ENCODE assay signal across 30 cellular contexts in the genomic region with DNA sequence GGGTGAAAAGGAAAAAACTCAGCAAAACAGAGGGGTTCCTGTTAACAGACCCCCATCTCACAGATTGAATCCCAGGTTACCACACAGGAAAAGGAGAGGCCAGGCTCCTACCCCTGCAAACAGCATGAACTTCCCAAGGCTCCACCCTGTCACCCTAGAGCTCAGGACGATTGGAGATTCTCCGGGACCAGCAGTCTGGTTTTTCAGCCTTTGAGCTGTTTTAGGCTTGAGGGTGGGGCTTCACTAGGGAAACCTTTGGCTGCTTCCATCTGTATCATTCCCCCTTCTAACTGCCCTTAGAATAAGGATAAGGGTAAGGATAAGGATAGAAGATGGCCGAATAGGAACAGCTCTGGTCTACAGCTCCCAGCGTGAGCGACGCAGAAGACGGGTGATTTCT. TPM values are rescaled to one million over a fixed set of nuclear protein-coding genes. Genes with fewer than 3 reads are reported as not detected.
A peak's percentile ranks its signal among the peaks of the same experiment; 100 is the strongest.
DNase-seq lines count a peak whose midpoint lies in the region; ATAC-seq, FAIRE-seq and TF ChIP-seq lines count a peak whose summit lies in the region.
"Had no signal": no experiment of that assay in that cellular context is flagged by ENCODE, and none has a peak within 500 bp of the region (broad histone marks: within the 10 kb centered on the region; RNA-seq: fewer than 3 reads in every experiment).

No MANE protein-coding gene starts in this region.

- DNase-seq in NCI-H510A treated with DMSO at 0.1 percent for 48 hours (lab: John Stamatoyannopoulos, UW) (peak; percentile 9), NCI-H510A (lab: John Stamatoyannopoulos, UW) (no peak), NCI-H526 (lab: John Stamatoyannopoulos, UW) (peak; percentile 4 to 41), H1 (ENCODE audit: low read depth in 1 of 2, low spot score in 2 of 2) (no peak), osteocyte (ENCODE audit: extremely low spot score, unreplicated experiment) (no peak), NCI-H524 treated with DMSO at 0.1 percent for 48 hours (lab: John Stamatoyannopoulos, UW) (no peak)
- DNase-seq in activated T-helper 2 cell treated with anti-CD3 and anti-CD28 coated beads, Interferon-gamma antibody, Interleukin-2, Interleukin-4, amounts not matched to agents 10 μg/mL and 5 μg/mL and 100 μg/mL, durations not matched to agents 14 hours and 24 hours and 36 hours (ENCODE audit: low spot score), result no peak
- DNase-seq: activated naive CD4-positive, alpha-beta T cell treated with anti-CD3 and anti-CD28 coated beads for 36 hours; activated T-cell treated with anti-CD3 and anti-CD28 coated beads, Interleukin-2, amount 50 U/mL, for 4 hours; amygdala; glutamatergic neuron; immature natural killer cell; left ventricle myocardium inferior; MG63; midbrain; natural killer cell; NCI-H1694; NCI-H446; SHP77 treated with DMSO at 0.1 percent for 48 hours; substantia nigra; T-helper 1 cell had no signal

- H3K4me3 Mint-ChIP-seq in osteocyte (ENCODE audit: unreplicated experiment), result peak overlapping the region; percentile 59
- H3K4me3 Mint-ChIP-seq in activated T-helper 2 cell treated with anti-CD3 and anti-CD28 coated beads, Interferon-gamma antibody, Interleukin-2, Interleukin-4, amounts not matched to agents 10 μg/mL and 5 μg/mL and 100 μg/mL, durations not matched to agents 14 hours and 24 hours and 36 hours (ENCODE audit: low read depth), result no peak overlapping the region
- H3K4me3 Mint-ChIP-seq: activated naive CD4-positive, alpha-beta T cell treated with anti-CD3 and anti-CD28 coated beads for 36 hours; activated T-cell treated with anti-CD3 and anti-CD28 coated beads, Interleukin-2, amount 50 U/mL, for 4 hours; dendritic cell treated with granulocyte-macrophage colony-stimulating factor and Interleukin-4, amounts not matched to agents 40 ng/mL and 50 ng/mL, for 4 days; immature natural killer cell; natural killer cell had no signal

- no peaks in the 10 kb centered on the region for H3K36me3 ChIP-seq in H1 (ENCODE audit: control insufficient read depth in 2 of 4, insufficient read depth in 4 of 4, low read length in 3 of 4)
- H3K36me3 ChIP-seq: cardiac muscle cell, left ventricle myocardium inferior, MG63 had no signal

- 0 out of 2 replicates have a peak overlapping the region, but pooled peaks have one; percentile 77 for H2BK12ac ChIP-seq in H1 (ENCODE audit: low read depth, low read length)

- H3K9me3 Mint-ChIP-seq in osteocyte (ENCODE audit: unreplicated experiment), result no peaks in the 10 kb centered on the region
- H3K9me3 Mint-ChIP-seq in activated T-helper 2 cell treated with anti-CD3 and anti-CD28 coated beads, Interferon-gamma antibody, Interleukin-2, Interleukin-4, amounts not matched to agents 10 μg/mL and 5 μg/mL and 100 μg/mL, durations not matched to agents 14 hours and 24 hours and 36 hours, result no peaks in the 10 kb centered on the region
- H3K9me3 Mint-ChIP-seq: activated naive CD4-positive, alpha-beta T cell treated with anti-CD3 and anti-CD28 coated beads for 36 hours; activated T-cell treated with anti-CD3 and anti-CD28 coated beads, Interleukin-2, amount 50 U/mL, for 4 hours; natural killer cell had no signal

- H3K27ac ChIP-seq in H1 (ENCODE audit: low read depth, low read length), result peak overlapping the region; percentile 47; the same call in 1 of the 2 replicates
- H3K27ac ChIP-seq: cardiac muscle cell, left ventricle myocardium inferior had no signal

- ATAC-seq in GM21717 (IDR thresholded peaks at IDR 0.05; ENCODE audit: unreplicated experiment), result no peak
- ATAC-seq: activated T-cell treated with anti-CD3 and anti-CD28 coated beads, Interleukin-2, amount 50 U/mL, for 4 hours; K562; natural killer cell had no signal

- no peaks in the 10 kb centered on the region for H3K23me2 ChIP-seq in H1 (ENCODE audit: low read depth, low read length)

- H2AFZ ChIP-seq in H1 (ENCODE audit: low read length), result peak overlapping the region; percentile 76; the same call in 1 of the 2 replicates

- H2AK5ac ChIP-seq in H1 (ENCODE audit: low read depth, low read length), result no peak overlapping the region

- peak overlapping the region; percentile 1; the same call in 1 of the 2 replicates for H2BK5ac ChIP-seq in H1 (ENCODE audit: low read depth, low read length)

- no peak for TF ChIP-seq EP300 in H1 (IDR thresholded peaks at IDR 0.05; ENCODE audit: borderline replicate concordance in 1 of 2, low read depth in 2 of 2, low read length in 2 of 2)

- no peak overlapping the region for H3K4ac ChIP-seq in H1 (replicated peaks; ENCODE audit: insufficient read length, low read depth, low read length)

- no peak overlapping the region for H4K91ac ChIP-seq in H1 (replicated peaks; ENCODE audit: insufficient read length, low read length)

- TF ChIP-seq RAD21 in H1 (IDR thresholded peaks at IDR 0.05 in 1 of 2, conservative IDR thresholded peaks at IDR 0.05 in 1 of 2; ENCODE audit: low read depth in 2 of 2, low read length in 2 of 2), result no peak

- H3K79me2 ChIP-seq in H1 (ENCODE audit: control insufficient read depth in 1 of 2, insufficient read depth in 2 of 2, low read length in 2 of 2), result no peaks in the 10 kb centered on the region

- H3K4me3 ChIP-seq in H1 (ENCODE audit: extremely low read depth in 1 of 4, insufficient read depth in 2 of 4, low read depth in 3 of 4, low read length in 4 of 4), result peak overlapping the region in 1 of 4 experiments; percentile 15; a peak in 1 of 8 replicates
- H3K4me3 ChIP-seq: cardiac muscle cell, K562, left ventricle myocardium inferior, MG63 had no signal

- 84% methylated on average over 7 of the region's 7 CpGs; no CpG with 5 or more reads in 1 of the 2 experiments for WGBS in H1 (ENCODE audit: extremely low coverage in 1 of 2, insufficient coverage in 1 of 2, insufficient read length in 1 of 2, insufficient replicate concordance in 2 of 2, low coverage in 1 of 2, low lambda C conversion rate in 2 of 2, missing lambda C conversion rate in 1 of 2), 2 experiments

- H2BK20ac ChIP-seq in H1 (ENCODE audit: low read length), result no peak overlapping the region

- H3K9me3 ChIP-seq in H1 (ENCODE audit: insufficient read depth in 2 of 2, low read depth in 1 of 2, low read length in 1 of 2), result 0 out of 4 replicates have a peak, but pooled peaks cover 0 to 4% of the 10 kb centered on the region in 2 experiments
- H3K9me3 ChIP-seq: left ventricle myocardium inferior, MG63 had no signal

- CTCF ChIA-PET in H1 (lab: Charles Lee; ENCODE audit: partially characterized antibody), result interaction anchor here (0.5 to 1.5 kb wide), 3 partner anchors 75 to 1825 kb away, joined by 3 to 5 read pairs (median 3); no protein-coding TSS in a partner anchor

- no peaks in the 10 kb centered on the region for H3K36me3 Mint-ChIP-seq in osteocyte (ENCODE audit: unreplicated experiment)
- H3K36me3 Mint-ChIP-seq in activated T-helper 2 cell treated with anti-CD3 and anti-CD28 coated beads, Interferon-gamma antibody, Interleukin-2, Interleukin-4, amounts not matched to agents 10 μg/mL and 5 μg/mL and 100 μg/mL, durations not matched to agents 14 hours and 24 hours and 36 hours (ENCODE audit: low read depth), result no peaks in the 10 kb centered on the region
- H3K36me3 Mint-ChIP-seq: immature natural killer cell, natural killer cell had no signal

- no peak for FAIRE-seq in H1 (lab: Jason Lieb, UNC)
- FAIRE-seq: K562 had no signal

- TF ChIP-seq POLR2A in H1 (IDR thresholded peaks at IDR 0.05; ENCODE audit: control extremely low read depth in 1 of 2, low read depth in 2 of 2, low read length in 2 of 2), result no peak

- peaks cover 12% of the 10 kb centered on the region for H3K27me3 Mint-ChIP-seq in osteocyte (ENCODE audit: unreplicated experiment)
- H3K27me3 Mint-ChIP-seq in activated T-helper 2 cell treated with anti-CD3 and anti-CD28 coated beads, Interferon-gamma antibody, Interleukin-2, Interleukin-4, amounts not matched to agents 10 μg/mL and 5 μg/mL and 100 μg/mL, durations not matched to agents 14 hours and 24 hours and 36 hours (ENCODE audit: low read depth), result peaks cover 8% of the 10 kb centered on the region
- H3K27me3 Mint-ChIP-seq: dendritic cell treated with granulocyte-macrophage colony-stimulating factor and Interleukin-4, amounts not matched to agents 40 ng/mL and 50 ng/mL, for 4 days had no signal

- H3K23ac ChIP-seq in H1 (ENCODE audit: insufficient read length), result no peak overlapping the region

- POLR2A ChIA-PET in H1 (lab: Charles Lee; ENCODE audit: partially characterized antibody), result interaction anchor here (0.6 to 0.8 kb wide), 3 partner anchors 110 to 1097 kb away, joined by 3 to 4 read pairs (median 3); no protein-coding TSS in a partner anchor

- H3K14ac ChIP-seq in H1 (ENCODE audit: insufficient read length), result no peak overlapping the region

- intact Hi-C loops in activated T-helper 2 cell treated with anti-CD3 and anti-CD28 coated beads, Interferon-gamma antibody, Interleukin-2, Interleukin-4, amounts not matched to agents 10 μg/mL and 5 μg/mL and 100 μg/mL, durations not matched to agents 14 hours and 24 hours and 36 hours (cut with micrococcal nuclease), result no loop called here

- H2BK120ac ChIP-seq in H1 (replicated peaks; ENCODE audit: low read depth, low read length), result peak overlapping the region; percentile 21

- no peak overlapping the region for H2BK15ac ChIP-seq in H1 (ENCODE audit: low read length)

- H3K4me1 Mint-ChIP-seq in osteocyte (ENCODE audit: unreplicated experiment), result no peaks in the 10 kb centered on the region
- no peaks in the 10 kb centered on the region for H3K4me1 Mint-ChIP-seq in activated T-helper 2 cell treated with anti-CD3 and anti-CD28 coated beads, Interferon-gamma antibody, Interleukin-2, Interleukin-4, amounts not matched to agents 10 μg/mL and 5 μg/mL and 100 μg/mL, durations not matched to agents 14 hours and 24 hours and 36 hours (ENCODE audit: low read depth)
- H3K4me1 Mint-ChIP-seq: immature natural killer cell, natural killer cell had no signal

- no peak overlapping the region; the same call in 1 of the 2 replicates for H4K8ac ChIP-seq in H1 (ENCODE audit: extremely low read depth, insufficient read depth, low read length)

- H3K4me1 ChIP-seq in H1 (replicated peaks in 1 of 4; ENCODE audit: control insufficient read depth in 3 of 4, insufficient read depth in 4 of 4, low read length in 3 of 4), result peaks cover 0 to 2% (median 1%) of the 10 kb centered on the region in 4 experiments; a peak in 2 of 7 replicates
- H3K4me1 ChIP-seq: left ventricle myocardium inferior had no signal

- H3K9ac ChIP-seq in H1 (replicated peaks in 1 of 4; ENCODE audit: extremely low read depth in 1 of 4, low read depth in 3 of 4, low read length in 3 of 4), result no peak overlapping the region

- H3K27ac Mint-ChIP-seq in osteocyte (ENCODE audit: unreplicated experiment), result no peak overlapping the region
- H3K27ac Mint-ChIP-seq in activated T-helper 2 cell treated with anti-CD3 and anti-CD28 coated beads, Interferon-gamma antibody, Interleukin-2, Interleukin-4, amounts not matched to agents 10 μg/mL and 5 μg/mL and 100 μg/mL, durations not matched to agents 14 hours and 24 hours and 36 hours, result no peak overlapping the region
- H3K27ac Mint-ChIP-seq: activated naive CD4-positive, alpha-beta T cell treated with anti-CD3 and anti-CD28 coated beads for 36 hours; dendritic cell treated with granulocyte-macrophage colony-stimulating factor and Interleukin-4, amounts not matched to agents 40 ng/mL and 50 ng/mL, for 4 days; immature natural killer cell; natural killer cell had no signal

- no peaks in the 10 kb centered on the region for H3K79me1 ChIP-seq in H1 (ENCODE audit: low read depth, low read length)

- no peak for TF ChIP-seq CTCF in H1 (IDR thresholded peaks at IDR 0.05; ENCODE audit: control extremely low read depth in 1 of 3, insufficient read depth in 1 of 3, low read depth in 1 of 3, low read length in 3 of 3)
- no peak for TF ChIP-seq CTCF in osteocyte (IDR thresholded peaks at IDR 0.05)

- peak overlapping the region in 1 of 2 experiments; percentile 41; a peak in 1 of 4 replicates for H3K4me2 ChIP-seq in H1 (ENCODE audit: insufficient read depth in 1 of 2, low read depth in 2 of 2, low read length in 2 of 2)

- H3K18ac ChIP-seq in H1 (ENCODE audit: extremely low read depth, low read length), result peak overlapping the region; percentile 78

- no peak overlapping the region for H4K5ac ChIP-seq in H1 (ENCODE audit: insufficient read length, low read depth, low read length)

- H3K27me3 ChIP-seq in H1 (replicated peaks in 1 of 4; ENCODE audit: control insufficient read depth in 3 of 4, extremely low read depth in 1 of 4, insufficient read depth in 3 of 4, low read length in 3 of 4), result no peaks in the 10 kb centered on the region
- H3K27me3 ChIP-seq: cardiac muscle cell had no signal

- H4K20me1 ChIP-seq in H1 (replicated peaks in 1 of 2; ENCODE audit: control insufficient read depth in 1 of 2, insufficient read depth in 2 of 2, low read length in 2 of 2), result no peaks in the 10 kb centered on the region

- H3K56ac ChIP-seq in H1 (replicated peaks; ENCODE audit: insufficient read length, low read depth, low read length), result no peak overlapping the region

RNA-seq across cellular contexts. Expression of a gene that starts 16.0 kb away (rescaled TPM):
- not detected in 2 replicates for total RNA-seq in H1 (2021; fragmentation: NEBNext Ultra II Directional; extraction: Animal tissue kit (Norgen Biotek cat#: 25700))
- polyA plus RNA-seq in H1 (2011; rRNA removed), result not detected in 2 replicates
- polyA plus RNA-seq in H1 (2011; cell fraction: cytosol; rRNA removed), result not detected
- not detected for polyA plus RNA-seq in H1 (2011; cell fraction: nucleus; rRNA removed)
- polyA plus RNA-seq in H1 (2012, experiment 1 of 2), result 0.23 TPM in 1 of 4 replicates, not detected in the others
- polyA plus RNA-seq in H1 (2012, experiment 2 of 2), result not detected
- polyA plus RNA-seq in H1 (2013, experiment 1 of 2), result not detected
- not detected for polyA plus RNA-seq in H1 (2013, experiment 2 of 2)
- polyA minus RNA-seq in H1 (2011; rRNA and poly(A)+ RNA removed), result not detected in 2 replicates
- polyA minus RNA-seq in H1 (2011; cell fraction: cytosol; rRNA and poly(A)+ RNA removed), result not detected
- not detected for polyA minus RNA-seq in H1 (2011; cell fraction: nucleus; rRNA and poly(A)+ RNA removed)
- 0.73 TPM in 1 of 2 replicates, not detected in the other for total RNA-seq in osteocyte
- not detected in 2 replicates for total RNA-seq in activated T-helper 2 cell treated with anti-CD3 and anti-CD28 coated beads, Interferon-gamma antibody, Interleukin-2, Interleukin-4, amounts not matched to agents 10 μg/mL and 5 μg/mL and 100 μg/mL, durations not matched to agents 14 hours and 24 hours and 36 hours
- total RNA-seq: activated CD8-positive, alpha-beta memory T cell treated with anti-CD3 and anti-CD28 coated beads for 36 hours; activated naive CD4-positive, alpha-beta T cell treated with anti-CD3 and anti-CD28 coated beads for 36 hours; activated T-cell treated with anti-CD3 and anti-CD28 coated beads, Interleukin-2, amount 50 U/mL, for 4 hours; cardiac muscle cell; H4; K562; left ventricle myocardium inferior; natural killer cell; OCI-LY7; urinary bladder had no signal
- polyA plus RNA-seq: BJ, cardiac muscle cell, immature natural killer cell, urinary bladder had no signal

Comparison
In these comparisons a context has a peak if more than half of its experiments do, and no peak if none do; other contexts are left out.
1. DNase-seq: peak in NCI-H510A treated with DMSO at 0.1 percent for 48 hours (single experiment) and NCI-H526 (2 of 2); none in NCI-H510A (single experiment), H1 (0 of 2), osteocyte (single experiment), NCI-H524 treated with DMSO at 0.1 percent for 48 hours (single experiment) and activated T-helper 2 cell treated with anti-CD3 and anti-CD28 coated beads, Interferon-gamma antibody, Interleukin-2, Interleukin-4, amounts not matched to agents 10 μg/mL and 5 μg/mL and 100 μg/mL, durations not matched to agents 14 hours and 24 hours and 36 hours (single experiment).